In the genomic region with DNA sequence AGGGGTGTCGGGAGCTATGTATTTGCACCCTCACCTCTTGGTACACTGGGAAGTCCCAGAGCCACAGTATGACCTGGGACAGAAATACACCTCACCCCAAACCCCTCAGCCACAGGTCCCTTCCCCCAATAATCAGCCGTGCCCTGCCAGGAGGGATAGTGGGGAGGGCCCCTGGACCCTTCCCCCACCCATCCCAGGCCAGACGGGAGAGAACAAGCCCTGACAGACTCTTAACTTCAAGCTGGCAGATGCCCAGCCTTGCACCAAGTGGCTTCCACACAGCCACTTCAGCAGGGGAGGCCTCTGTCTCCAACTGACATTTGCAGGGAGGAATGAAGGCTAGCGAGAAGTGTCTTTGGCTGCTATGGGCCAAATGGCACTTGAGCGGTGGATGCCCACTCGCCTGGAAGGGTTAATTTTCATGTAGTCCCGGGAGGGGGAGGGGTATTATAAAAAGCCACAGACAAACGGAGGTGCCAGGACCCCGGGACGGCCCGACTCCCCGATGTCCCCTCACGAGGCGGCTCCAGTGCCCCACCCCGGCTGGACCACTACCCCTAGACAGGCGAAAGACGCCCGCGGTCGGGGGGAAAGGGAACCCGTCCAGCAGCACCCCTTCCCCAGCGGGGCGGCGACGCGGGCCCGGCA, we compare ENCODE assay signal across 8 cellular contexts. TPM values are rescaled to one million over a fixed set of nuclear protein-coding genes. Genes with fewer than 3 reads are reported as not detected.
DNase-seq lines count a peak whose midpoint lies in the region; ATAC-seq and TF ChIP-seq lines count a peak whose summit lies in the region.

No MANE protein-coding gene starts in this region.

- H4K20me1 ChIP-seq in smooth muscle cell (ENCODE audit: low read depth) = no peaks in the 10 kb centered on the region

- DNase-seq in activated CD8-positive, alpha-beta memory T cell treated with anti-CD3 and anti-CD28 coated beads, Interleukin-2, amount 10 ng/mL, durations not matched to agents 7 days and 5 days = no peak
- no peak for DNase-seq in activated CD8-positive, alpha-beta memory T cell treated with anti-CD3 and anti-CD28 coated beads for 24 hours
- DNase-seq in ascending aorta (ENCODE audit: low spot score in 2 of 2) (peak in 1 of 2 donors; percentile 72), smooth muscle cell (lab: John Stamatoyannopoulos, UW; ENCODE audit: unreplicated experiment) (no peak)
- DNase-seq in activated effector memory CD4-positive, alpha-beta T cell treated with Interleukin-2 at 50 U/mL for 16 hours = no peak

- intact Hi-C loops in ascending aorta (cut with DNase I) = loop anchor here (5.0 kb wide), 1 partner anchor 115 kb away; a partner anchor contains a TSS

- ATAC-seq in activated CD8-positive, alpha-beta memory T cell treated with anti-CD3 and anti-CD28 coated beads, Interleukin-2, amount 10 ng/mL, durations not matched to agents 7 days and 5 days = no peak
- ATAC-seq in GM19328 (IDR thresholded peaks at IDR 0.05; ENCODE audit: unreplicated experiment) = no peak
- no peak for ATAC-seq in HG03196 (IDR thresholded peaks at IDR 0.05; ENCODE audit: unreplicated experiment)

- H3K27ac ChIP-seq in ascending aorta (peak overlapping the region; percentile 99), iPS-18a (ENCODE audit: low read length) (no peak overlapping the region), smooth muscle cell (ENCODE audit: low read depth) (peak overlapping the region; percentile 37)

- TF ChIP-seq CTCF in ascending aorta (IDR thresholded peaks at IDR 0.05) = no peak
- no peak for TF ChIP-seq CTCF in smooth muscle cell (IDR thresholded peaks at IDR 0.05; ENCODE audit: borderline replicate concordance, insufficient read depth, poor library complexity, severe bottlenecking)

- H3K9ac ChIP-seq in iPS-18a (ENCODE audit: low read length) = no peak overlapping the region
- peak overlapping the region; percentile 83 for H3K9ac ChIP-seq in smooth muscle cell (ENCODE audit: low read depth)

- no peaks in the 10 kb centered on the region for H3K9me3 Mint-ChIP-seq in activated CD8-positive, alpha-beta memory T cell treated with anti-CD3 and anti-CD28 coated beads, Interleukin-2, amount 10 ng/mL, durations not matched to agents 7 days and 5 days (ENCODE audit: low read depth)

- peaks cover under 1 to 2% of the 10 kb centered on the region in 2 donors for H3K36me3 ChIP-seq in ascending aorta
- no peaks in the 10 kb centered on the region for H3K36me3 ChIP-seq in iPS-18a (ENCODE audit: control insufficient read depth, low read depth, low read length)
- no peaks in the 10 kb centered on the region for H3K36me3 ChIP-seq in smooth muscle cell (ENCODE audit: low read depth)

- H3K4me3 Mint-ChIP-seq in activated CD8-positive, alpha-beta memory T cell treated with anti-CD3 and anti-CD28 coated beads, Interleukin-2, amount 10 ng/mL, durations not matched to agents 7 days and 5 days = peak overlapping the region; percentile 21

- no peaks in the 10 kb centered on the region for H3K79me2 ChIP-seq in smooth muscle cell (ENCODE audit: low read depth)

- H3K27me3 ChIP-seq in ascending aorta = no peaks in the 10 kb centered on the region
- H3K27me3 ChIP-seq in iPS-18a (ENCODE audit: control insufficient read depth, insufficient read depth, low read length) = peaks cover 33% of the 10 kb centered on the region
- no peaks in the 10 kb centered on the region for H3K27me3 ChIP-seq in smooth muscle cell (ENCODE audit: low read depth)

- H3K9me3 ChIP-seq in ascending aorta (no peaks in the 10 kb centered on the region), iPS-18a (ENCODE audit: control insufficient read depth, low read depth, low read length) (no peaks in the 10 kb centered on the region), smooth muscle cell (replicated peaks; ENCODE audit: low read depth) (no peaks in the 10 kb centered on the region)

- H2AFZ ChIP-seq in smooth muscle cell (ENCODE audit: low read depth) = peak overlapping the region; percentile 7

- no peaks in the 10 kb centered on the region for H3F3A ChIP-seq in smooth muscle cell (ENCODE audit: low read depth)

- WGBS in smooth muscle cell (ENCODE audit: low lambda C conversion rate) = 16% methylated on average over 15 of the region's 27 CpGs

- no peak overlapping the region for H3K27ac Mint-ChIP-seq in activated CD8-positive, alpha-beta memory T cell treated with anti-CD3 and anti-CD28 coated beads, Interleukin-2, amount 10 ng/mL, durations not matched to agents 7 days and 5 days

- no peaks in the 10 kb centered on the region for H3K36me3 Mint-ChIP-seq in activated CD8-positive, alpha-beta memory T cell treated with anti-CD3 and anti-CD28 coated beads, Interleukin-2, amount 10 ng/mL, durations not matched to agents 7 days and 5 days

- H3K4me2 ChIP-seq in smooth muscle cell = peak overlapping the region; percentile 99

- peaks cover 12% of the 10 kb centered on the region for H3K4me1 Mint-ChIP-seq in activated CD8-positive, alpha-beta memory T cell treated with anti-CD3 and anti-CD28 coated beads, Interleukin-2, amount 10 ng/mL, durations not matched to agents 7 days and 5 days

- peaks cover 14 to 22% of the 10 kb centered on the region in 2 donors for H3K4me1 ChIP-seq in ascending aorta
- peaks cover 4% of the 10 kb centered on the region for H3K4me1 ChIP-seq in iPS-18a (ENCODE audit: control insufficient read depth, low read depth, low read length)
- H3K4me1 ChIP-seq in smooth muscle cell (ENCODE audit: low read depth) = peaks cover 15% of the 10 kb centered on the region

- CTCF ChIA-PET in activated CD8-positive, alpha-beta memory T cell treated with anti-CD3 and anti-CD28 coated beads, Interleukin-2, amount 10 ng/mL, durations not matched to agents 7 days and 5 days (lab: Charles Lee) = interaction anchor here (1.7 to 2.6 kb wide), 2 partner anchors 10 to 182 kb away, joined by 4 to 21 read pairs; no protein-coding TSS in a partner anchor

- peak overlapping the region; percentile 86 to 93 for H3K4me3 ChIP-seq in ascending aorta
- peak overlapping the region; percentile 40 for H3K4me3 ChIP-seq in iPS-18a (ENCODE audit: low read length)
- peak overlapping the region; percentile 84 for H3K4me3 ChIP-seq in smooth muscle cell

- peaks cover 54% of the 10 kb centered on the region for H3K27me3 Mint-ChIP-seq in activated CD8-positive, alpha-beta memory T cell treated with anti-CD3 and anti-CD28 coated beads, Interleukin-2, amount 10 ng/mL, durations not matched to agents 7 days and 5 days

RNA-seq across cellular contexts. Expression of a gene that starts 0.5 kb away (rescaled TPM):
- not detected for total RNA-seq in activated CD8-positive, alpha-beta memory T cell treated with anti-CD3 and anti-CD28 coated beads, Interleukin-2, amount 10 ng/mL, durations not matched to agents 7 days and 5 days
- 87.3 TPM for total RNA-seq in ascending aorta
- total RNA-seq in smooth muscle cell = 4.4 and 6.2 TPM in 2 replicates
- 4.6 and 4.9 TPM in 2 replicates for polyA plus RNA-seq in smooth muscle cell

RNA-seq across cellular contexts. Expression of a gene that starts 51.1 kb away (rescaled TPM):
- total RNA-seq in activated CD8-positive, alpha-beta memory T cell treated with anti-CD3 and anti-CD28 coated beads, Interleukin-2, amount 10 ng/mL, durations not matched to agents 7 days and 5 days = 100 to 1,000 TPM; 284 to 336 TPM
- 45.4 TPM for total RNA-seq in ascending aorta
- total RNA-seq in smooth muscle cell = 117 and 139 TPM in 2 replicates
- polyA plus RNA-seq in smooth muscle cell = 130 and 140 TPM in 2 replicates

RNA-seq across cellular contexts. Expression of a gene that starts 51.7 kb away (rescaled TPM):
- total RNA-seq in activated CD8-positive, alpha-beta memory T cell treated with anti-CD3 and anti-CD28 coated beads, Interleukin-2, amount 10 ng/mL, durations not matched to agents 7 days and 5 days = 10 to 100 TPM; 70.5 to 75.8 TPM
- total RNA-seq in ascending aorta = 3.0 TPM
- 33.3 and 42.3 TPM in 2 replicates for total RNA-seq in smooth muscle cell
- polyA plus RNA-seq in smooth muscle cell = 39.5 and 54.3 TPM in 2 replicates

Comparison
In these comparisons a context has a peak if more than half of its experiments do, and no peak if none do; other contexts are left out.
1. RNA of a gene that starts 0.5 kb away (total RNA-seq): 87.3 TPM in ascending aorta (single experiment); 4.4 to 6.2 TPM in smooth muscle cell and not detected in activated CD8-positive, alpha-beta memory T cell treated with anti-CD3 and anti-CD28 coated beads, Interleukin-2, amount 10 ng/mL, durations not matched to agents 7 days and 5 days; every median in the first group is over 10 times any median in the second.
2. Peak in every context shown above with its lines, with median percentiles within 50 percentile points of each other: H3K4me3 ChIP-seq.